In the genomic region with DNA sequence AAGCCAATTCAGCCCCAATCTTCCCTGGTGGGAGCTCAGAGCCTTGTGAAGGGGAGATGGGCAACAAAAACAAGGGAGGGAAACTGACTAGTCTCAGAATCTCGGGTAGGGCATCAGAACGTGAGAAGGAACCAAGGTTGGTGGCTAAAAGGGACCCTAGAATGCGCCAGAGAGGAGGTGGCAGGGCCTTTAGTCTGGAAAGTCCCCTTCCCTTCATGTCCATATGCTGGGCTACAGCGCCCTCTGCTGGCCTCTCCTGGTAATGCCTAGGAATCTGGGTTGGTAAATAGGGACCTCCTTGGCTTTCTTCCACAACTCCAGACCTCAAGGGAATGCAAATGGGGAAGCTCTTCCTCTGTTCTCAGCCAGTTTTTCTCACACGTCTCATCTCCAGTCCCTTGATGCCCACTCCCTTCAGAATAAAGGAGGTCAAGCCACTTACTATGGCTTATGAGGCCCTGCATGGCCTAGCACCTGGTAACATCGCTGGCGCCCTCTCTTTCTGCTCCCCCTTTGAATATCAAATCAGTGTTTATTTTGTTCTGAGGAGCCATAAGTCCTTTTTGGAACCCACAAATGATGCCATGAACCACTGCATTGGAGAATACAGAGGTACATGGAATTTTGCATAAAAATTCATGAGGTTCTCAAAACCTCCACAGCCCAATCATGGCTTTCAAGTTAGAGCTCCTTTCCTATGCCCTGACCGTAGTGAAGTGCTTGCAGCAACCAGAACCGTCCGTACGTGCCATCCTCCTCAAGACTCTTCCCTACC, we compare ENCODE assay signal across 8 cellular contexts. TPM values are rescaled to one million over a fixed set of nuclear protein-coding genes. Genes with fewer than 3 reads are reported as not detected.
DNase-seq lines count a peak whose midpoint lies in the region; ATAC-seq, FAIRE-seq and TF ChIP-seq lines count a peak whose summit lies in the region.

No MANE protein-coding gene starts in this region.

- H3K9me2 ChIP-seq in HCT116 (ENCODE audit: insufficient read depth): no peaks in the 10 kb centered on the region

- peak overlapping the region; percentile 90 for H3K27ac ChIP-seq in CD8-positive, alpha-beta memory T cell (ENCODE audit: low read depth, low read length)
- H3K27ac ChIP-seq in HCT116 (ENCODE audit: low read depth, low read length): peak overlapping the region; percentile 88
- peak overlapping the region; percentile 97 for H3K27ac ChIP-seq in keratinocyte (ENCODE audit: control insufficient read depth, insufficient read depth, low read length)

- ATAC-seq in HCT116 (peak; percentile 62), GM19467 (IDR thresholded peaks at IDR 0.05; ENCODE audit: unreplicated experiment) (no peak)

- peaks cover 0 to 8% of the 10 kb centered on the region in 2 donors for H3K27me3 Mint-ChIP-seq in CD8-positive, alpha-beta memory T cell

- peak overlapping the region; percentile 94 to 100 (median 98) for H3K4me3 Mint-ChIP-seq in CD8-positive, alpha-beta memory T cell

- TF ChIP-seq CTCF in HCT116 (IDR thresholded peaks at IDR 0.05 in 2 of 3, conservative IDR thresholded peaks at IDR 0.05 in 1 of 3; ENCODE audit: borderline replicate concordance in 1 of 3, insufficient read depth in 1 of 3, low read depth in 2 of 3, low read length in 2 of 3) (peak; percentile 78 to 98 (median 97); a peak in 5 of 6 replicates), WI38 (IDR thresholded peaks at IDR 0.05; ENCODE audit: low read depth, low read length) (peak; percentile 93), cardiac fibroblast (IDR thresholded peaks at IDR 0.05; ENCODE audit: low read depth, low read length) (peak; percentile 96), keratinocyte (optimal IDR thresholded peaks at IDR 0.05 in 1 of 3, IDR thresholded peaks at IDR 0.05 in 1 of 3, conservative IDR thresholded peaks at IDR 0.05 in 1 of 3; ENCODE audit: extremely low read depth in 1 of 3, insufficient read depth in 2 of 3, low read length in 3 of 3) (peak; percentile 89 to 99 (median 91))

- dilution Hi-C loops in keratinocyte (cut with MboI; ENCODE audit: extremely low pct_ligation_motif_present, low sequenced_read_pairs): no loop called here

- intact Hi-C loops in HCT116 (cut with micrococcal nuclease): loop anchor here (1.0 to 2.0 kb wide), 2 partner anchors 104 to 334 kb away; no protein-coding TSS in a partner anchor

- H3K9me1 ChIP-seq in keratinocyte (ENCODE audit: control insufficient read depth, extremely low read depth, insufficient read depth, low read length): no peaks in the 10 kb centered on the region

- TF ChIP-seq RAD21 in HCT116 (IDR thresholded peaks at IDR 0.05; ENCODE audit: low read depth): peak; percentile 85

- H2AFZ ChIP-seq in HCT116 (ENCODE audit: low read depth, low read length, poor library complexity, severe bottlenecking): no peak overlapping the region
- H2AFZ ChIP-seq in keratinocyte (ENCODE audit: control insufficient read depth, low read length): no peak overlapping the region

- H3K4me2 ChIP-seq in HCT116 (ENCODE audit: low read length): peak overlapping the region; percentile 95
- peak overlapping the region; percentile 99 for H3K4me2 ChIP-seq in keratinocyte (ENCODE audit: control insufficient read depth, extremely low read depth, insufficient read depth, low read depth, low read length)

- peak; percentile 56 for FAIRE-seq in keratinocyte (lab: Jason Lieb, UNC)

- DNase-seq in CD8-positive, alpha-beta memory T cell: peak; percentile 86 to 95 (median 90)
- DNase-seq in HCT116 (ENCODE audit: low read depth, low spot score) (peak; percentile 73), NCI-H2196 treated with DMSO at 0.1 percent for 48 hours (lab: John Stamatoyannopoulos, UW; ENCODE audit: unreplicated experiment) (peak; percentile 73), cardiac fibroblast (ENCODE audit: low read depth in 2 of 2) (peak; percentile 93 to 94), keratinocyte (ENCODE audit: low read depth, low spot score) (peak; percentile 55)
- peak; percentile 87 to 98 (median 88) for DNase-seq in stimulated activated CD4-positive, alpha-beta T cell treated with anti-CD3 and anti-CD28 coated beads, Interleukin-12 subunit alpha, Interleukin-12 subunit beta, amount 100 ng/mL, for 48 hours (ENCODE audit: low read depth in 2 of 3, low spot score in 1 of 3)

- peaks cover 39% of the 10 kb centered on the region for H3K36me3 ChIP-seq in CD8-positive, alpha-beta memory T cell (ENCODE audit: insufficient read depth, low read length)
- H3K36me3 ChIP-seq in HCT116 (ENCODE audit: control insufficient read depth in 1 of 2, insufficient read depth in 2 of 2, low read length in 2 of 2) (peaks cover 23 to 53% of the 10 kb centered on the region in 2 experiments), keratinocyte (ENCODE audit: control insufficient read depth in 2 of 2, extremely low read depth in 1 of 2, insufficient read depth in 2 of 2, low read length in 2 of 2) (peaks cover 32 to 37% of the 10 kb centered on the region in 2 experiments)

- peaks cover 4% of the 10 kb centered on the region; the same call in 1 of the 2 replicates for H4K20me1 ChIP-seq in HCT116 (ENCODE audit: insufficient read depth)
- no peaks in the 10 kb centered on the region for H4K20me1 ChIP-seq in keratinocyte (ENCODE audit: control insufficient read depth, extremely low read depth, insufficient read depth, low read length)

- TF ChIP-seq POLR2A in HCT116 (IDR thresholded peaks at IDR 0.05; ENCODE audit: borderline replicate concordance, extremely low read depth, insufficient read depth, insufficient read length): no peak

- H3K27me3 ChIP-seq in CD8-positive, alpha-beta memory T cell (ENCODE audit: insufficient read depth, low read length, poor library complexity, severe bottlenecking): no peaks in the 10 kb centered on the region
- H3K27me3 ChIP-seq in HCT116 (ENCODE audit: insufficient read depth, low read length) (no peaks in the 10 kb centered on the region), keratinocyte (ENCODE audit: control insufficient read depth, extremely low read depth, insufficient read depth, low read length) (no peaks in the 10 kb centered on the region)

- CTCF ChIA-PET in CD8-positive, alpha-beta memory T cell (lab: Charles Lee): interaction anchor here (0.7 to 10.1 kb wide), 25 partner anchors 11 to 645 kb away, joined by 3 to 101 read pairs (median 4); a partner anchor contains a TSS
- CTCF ChIA-PET in HCT116 (lab: Charles Lee): interaction anchor here (0.8 to 2.2 kb wide), 15 partner anchors 8 to 334 kb away, joined by 3 to 22 read pairs (median 4); a partner anchor contains a TSS

- no peaks in the 10 kb centered on the region for H3K9me3 ChIP-seq in CD8-positive, alpha-beta memory T cell (ENCODE audit: low read length)
- H3K9me3 ChIP-seq in HCT116 (ENCODE audit: control insufficient read depth in 1 of 2, insufficient read depth in 1 of 2, low read depth in 1 of 2, low read length in 2 of 2) (no peaks in the 10 kb centered on the region), keratinocyte (ENCODE audit: control insufficient read depth, low read depth, low read length) (no peaks in the 10 kb centered on the region)

- H3K79me2 ChIP-seq in HCT116 (ENCODE audit: insufficient read depth, low read length) (peaks cover 29% of the 10 kb centered on the region), keratinocyte (ENCODE audit: control insufficient read depth, insufficient read depth, low read length) (peaks cover 28% of the 10 kb centered on the region)

- H3K4me1 ChIP-seq in CD8-positive, alpha-beta memory T cell (ENCODE audit: insufficient read depth, low read length): peaks cover 75% of the 10 kb centered on the region
- H3K4me1 ChIP-seq in HCT116 (ENCODE audit: control insufficient read depth in 1 of 2, insufficient read depth in 2 of 2, low read length in 2 of 2) (peaks cover 12 to 25% of the 10 kb centered on the region in 2 experiments), keratinocyte (ENCODE audit: control insufficient read depth, extremely low read depth, insufficient read depth, low read length) (peaks cover 24% of the 10 kb centered on the region)

- peaks cover 12 to 71% (median 15%) of the 10 kb centered on the region in 3 donors for H3K36me3 Mint-ChIP-seq in CD8-positive, alpha-beta memory T cell

- peak overlapping the region; percentile 93 for H3K4me3 ChIP-seq in CD8-positive, alpha-beta memory T cell (ENCODE audit: low read length)
- H3K4me3 ChIP-seq in HCT116 (replicated peaks in 1 of 2; ENCODE audit: low read depth in 1 of 2, low read length in 2 of 2) (peak overlapping the region; percentile 79 to 92), WI38 (ENCODE audit: low read depth, low read length) (no peak overlapping the region), cardiac fibroblast (replicated peaks in 1 of 2; ENCODE audit: low read depth in 2 of 2, low read length in 2 of 2) (peak overlapping the region in 1 of 2 donors; percentile 80), keratinocyte (ENCODE audit: control insufficient read depth in 2 of 3, extremely low read depth in 1 of 3, insufficient read depth in 2 of 3, low read depth in 1 of 3, low read length in 3 of 3) (peak overlapping the region in 1 of 3 experiments; percentile 95)

- H3K9me3 Mint-ChIP-seq in CD8-positive, alpha-beta memory T cell: no peaks in the 10 kb centered on the region

- BruUV-seq in HCT116 (replicated peaks; lab: Mats Ljungman, UMichigan): no TSS peak

- RAD21 ChIA-PET in HCT116 (lab: Charles Lee; ENCODE audit: low non-redundant PET in 1 of 2, low total read pairs in 2 of 2, uncharacterized antibody in 2 of 2, unreplicated experiment in 2 of 2): interaction anchor here in 1 of 2 experiments (0.7 kb wide), 1 partner anchor 164 kb away, joined by 3 read pairs; no protein-coding TSS in a partner anchor

- H3K9ac ChIP-seq in HCT116 (ENCODE audit: low read length): peak overlapping the region; percentile 84; the same call in 1 of the 2 replicates
- peak overlapping the region; percentile 95 for H3K9ac ChIP-seq in keratinocyte (ENCODE audit: control insufficient read depth, extremely low read depth, insufficient read depth, low read length)

- peaks cover 82 to 98% (median 96%) of the 10 kb centered on the region in 3 donors for H3K4me1 Mint-ChIP-seq in CD8-positive, alpha-beta memory T cell

- peak overlapping the region; percentile 93 to 100 (median 98) for H3K27ac Mint-ChIP-seq in CD8-positive, alpha-beta memory T cell

- POLR2A ChIA-PET in CD8-positive, alpha-beta memory T cell (lab: Charles Lee): interaction anchor here (0.6 to 10.2 kb wide), 7 partner anchors 13 to 104 kb away, joined by 3 to 128 read pairs (median 9); a partner anchor contains a TSS
- POLR2A ChIA-PET in HCT116 (lab: Charles Lee): no interaction called here

RNA-seq across cellular contexts. Expression of a gene that starts 1.3 kb away (rescaled TPM):
- 10 to 100 TPM; 31.7 to 32.1 TPM for total RNA-seq in CD8-positive, alpha-beta memory T cell
- 29.7 TPM for polyA plus RNA-seq in CD8-positive, alpha-beta memory T cell
- total RNA-seq in HCT116 (2021; ENCODE audit: unreplicated experiment): 23.0 TPM
- 19.4 and 21.3 TPM in 2 replicates for polyA plus RNA-seq in HCT116 (2012)
- 6.8 to 9.6 TPM (median 9.5 TPM) in 3 replicates for polyA plus RNA-seq in keratinocyte
- polyA plus RNA-seq in keratinocyte (2011; ENCODE audit: low read depth): 6.2 TPM
- polyA plus RNA-seq in keratinocyte (2011; cell fraction: cytosol; rRNA removed): 6.1 and 8.4 TPM in 2 replicates
- polyA plus RNA-seq in keratinocyte (2011; cell fraction: nucleus; rRNA removed): 13.7 and 17.1 TPM in 2 replicates
- 8.5 and 17.6 TPM in 2 replicates for polyA plus RNA-seq in keratinocyte (2012; ENCODE audit: low replicate concordance)
- polyA minus RNA-seq in keratinocyte: 9.0 to 34.6 TPM (median 9.3 TPM) in 3 replicates
- polyA minus RNA-seq in keratinocyte (2011; cell fraction: cytosol; rRNA and poly(A)+ RNA removed): 7.7 TPM
- 7.8 and 10.6 TPM in 2 replicates for polyA minus RNA-seq in keratinocyte (2011; cell fraction: nucleus; rRNA and poly(A)+ RNA removed)

RNA-seq across cellular contexts. Expression of a gene that starts 44.5 kb away (rescaled TPM):
- total RNA-seq in CD8-positive, alpha-beta memory T cell: 100 to 1,000 TPM; 270 to 279 TPM
- polyA plus RNA-seq in CD8-positive, alpha-beta memory T cell: 100 TPM
- 201 TPM for total RNA-seq in HCT116 (2021; ENCODE audit: unreplicated experiment)
- polyA plus RNA-seq in HCT116 (2012): 122 and 130 TPM in 2 replicates
- 21.1 to 48.3 TPM (median 40.2 TPM) in 3 replicates for polyA plus RNA-seq in keratinocyte
- 36.4 TPM for polyA plus RNA-seq in keratinocyte (2011; ENCODE audit: low read depth)
- polyA plus RNA-seq in keratinocyte (2011; cell fraction: cytosol; rRNA removed): 24.8 and 36.4 TPM in 2 replicates
- 49.5 and 56.5 TPM in 2 replicates for polyA plus RNA-seq in keratinocyte (2011; cell fraction: nucleus; rRNA removed)
- 47.9 and 119 TPM in 2 replicates for polyA plus RNA-seq in keratinocyte (2012; ENCODE audit: low replicate concordance)
- 34.9 to 90.5 TPM (median 43.5 TPM) in 3 replicates for polyA minus RNA-seq in keratinocyte
- 36.6 TPM for polyA minus RNA-seq in keratinocyte (2011; cell fraction: cytosol; rRNA and poly(A)+ RNA removed)
- 25.3 and 44.1 TPM in 2 replicates for polyA minus RNA-seq in keratinocyte (2011; cell fraction: nucleus; rRNA and poly(A)+ RNA removed)

RNA-seq across cellular contexts. Expression of a gene that starts 45.1 kb away (rescaled TPM):
- total RNA-seq in CD8-positive, alpha-beta memory T cell: 100 to 1,000 TPM; 152 to 161 TPM
- polyA plus RNA-seq in CD8-positive, alpha-beta memory T cell: 104 TPM
- total RNA-seq in HCT116 (2021; ENCODE audit: unreplicated experiment): 54.6 TPM
- polyA plus RNA-seq in HCT116 (2012): 45.7 and 49.9 TPM in 2 replicates
- polyA plus RNA-seq in keratinocyte: 4.3 to 11.0 TPM (median 5.8 TPM) in 3 replicates
- polyA plus RNA-seq in keratinocyte (2011; ENCODE audit: low read depth): 11.2 TPM
- 5.6 and 13.6 TPM in 2 replicates for polyA plus RNA-seq in keratinocyte (2011; cell fraction: cytosol; rRNA removed)
- 20.7 and 23.7 TPM in 2 replicates for polyA plus RNA-seq in keratinocyte (2011; cell fraction: nucleus; rRNA removed)
- 32.2 and 60.1 TPM in 2 replicates for polyA plus RNA-seq in keratinocyte (2012; ENCODE audit: low replicate concordance)
- polyA minus RNA-seq in keratinocyte: 7.1 to 54.7 TPM (median 23.9 TPM) in 3 replicates
- 38.9 TPM for polyA minus RNA-seq in keratinocyte (2011; cell fraction: cytosol; rRNA and poly(A)+ RNA removed)
- polyA minus RNA-seq in keratinocyte (2011; cell fraction: nucleus; rRNA and poly(A)+ RNA removed): 17.8 and 22.6 TPM in 2 replicates

RNA-seq across cellular contexts. Expression of a gene that starts 55.3 kb away (rescaled TPM):
- 1 to 10 TPM; 8.5 to 9.7 TPM for total RNA-seq in CD8-positive, alpha-beta memory T cell
- 15.4 TPM for polyA plus RNA-seq in CD8-positive, alpha-beta memory T cell
- total RNA-seq in HCT116 (2021; ENCODE audit: unreplicated experiment): 7.3 TPM
- polyA plus RNA-seq in HCT116 (2012): 9.7 and 11.1 TPM in 2 replicates
- 2.8 to 3.4 TPM (median 3.0 TPM) in 3 replicates for polyA plus RNA-seq in keratinocyte
- polyA plus RNA-seq in keratinocyte (2011; ENCODE audit: low read depth): 0.59 TPM
- 1.5 and 3.5 TPM in 2 replicates for polyA plus RNA-seq in keratinocyte (2011; cell fraction: cytosol; rRNA removed)
- polyA plus RNA-seq in keratinocyte (2011; cell fraction: nucleus; rRNA removed): 1.8 and 2.4 TPM in 2 replicates
- polyA plus RNA-seq in keratinocyte (2012; ENCODE audit: low replicate concordance): 2.8 and 4.8 TPM in 2 replicates
- 0.76 to 1.8 TPM (median 1.6 TPM) in 3 replicates for polyA minus RNA-seq in keratinocyte
- 6.7 TPM for polyA minus RNA-seq in keratinocyte (2011; cell fraction: cytosol; rRNA and poly(A)+ RNA removed)
- polyA minus RNA-seq in keratinocyte (2011; cell fraction: nucleus; rRNA and poly(A)+ RNA removed): 1.0 and 1.2 TPM in 2 replicates
